Comparison of ENCODE assay signal across 1 cellular context in genomic region chr3:47912006-47912504, GRCh38.
TF ChIP-seq lines count a peak whose summit lies in the region.

No MANE protein-coding gene starts in this region.

TF ChIP-seq in HCT116, 20 proteins besides CTCF, POLR2A, EP300 and RAD21 (continued from another document):
- TF ChIP-seq, protein P1, sequence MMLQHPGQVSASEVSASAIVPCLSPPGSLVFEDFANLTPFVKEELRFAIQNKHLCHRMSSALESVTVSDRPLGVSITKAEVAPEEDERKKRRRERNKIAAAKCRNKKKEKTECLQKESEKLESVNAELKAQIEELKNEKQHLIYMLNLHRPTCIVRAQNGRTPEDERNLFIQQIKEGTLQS (IDR thresholded peaks at IDR 0.05) = no peak
- no peak for TF ChIP-seq SIN3A (IDR thresholded peaks at IDR 0.05; ENCODE audit: low read depth)
- no peak for TF ChIP-seq ELF1 (IDR thresholded peaks at IDR 0.05; ENCODE audit: borderline replicate concordance, low read depth)
- no peak for TF ChIP-seq FOSL1 (IDR thresholded peaks at IDR 0.05; ENCODE audit: low read depth)
- TF ChIP-seq JUND (IDR thresholded peaks at IDR 0.05) = no peak
